Comparison of ENCODE assay signal across 8 cellular contexts in genomic region chr5:66554211-66554610, GRCh38. TPM values are rescaled to one million over a fixed set of nuclear protein-coding genes. Genes with fewer than 3 reads are reported as not detected.
DNase-seq lines count a peak whose midpoint lies in the region; ATAC-seq, FAIRE-seq and TF ChIP-seq lines count a peak whose summit lies in the region.

No MANE protein-coding gene starts in this region.

- peak; percentile 28 for DNase-seq in NB4 (ENCODE audit: low read depth)
- peak; percentile 5 for DNase-seq in choroid plexus epithelial cell (ENCODE audit: low read depth)
- no peak for DNase-seq in H54 (ENCODE audit: insufficient read length, low spot score)
- DNase-seq in KBM-7, result no peak
- no peak for DNase-seq in mesendoderm

- H3K4me1 ChIP-seq in mesendoderm (ENCODE audit: control insufficient read depth, low read depth, low read length), result no peaks in the 10 kb centered on the region

- no peak overlapping the region for H2BK5ac ChIP-seq in mesendoderm (ENCODE audit: low read length)

- no peak overlapping the region for H3K18ac ChIP-seq in mesendoderm (ENCODE audit: low read length)

- no peak overlapping the region for H3K4me2 ChIP-seq in mesendoderm (ENCODE audit: low read length)

- no peaks in the 10 kb centered on the region for H3K36me3 ChIP-seq in mesendoderm (ENCODE audit: control insufficient read depth, insufficient read depth, low read length)

- TF ChIP-seq POLR2A in NB4 (IDR thresholded peaks at IDR 0.05; ENCODE audit: extremely low read depth, insufficient read length), result no peak
- TF ChIP-seq POLR2A in H54 (IDR thresholded peaks at IDR 0.05; ENCODE audit: low read depth, low read length), result no peak

- H2BK120ac ChIP-seq in mesendoderm (ENCODE audit: low read depth, low read length), result no peak overlapping the region

- no peak for FAIRE-seq in H54 (lab: Jason Lieb, UNC)

- no peaks in the 10 kb centered on the region for H3K79me1 ChIP-seq in mesendoderm (ENCODE audit: low read length)

- no peak overlapping the region for H3K27ac ChIP-seq in mesendoderm (ENCODE audit: low read depth, low read length)

- TF ChIP-seq CTCF in NB4 (IDR thresholded peaks at IDR 0.05; ENCODE audit: low read depth, low read length) (no peak), choroid plexus epithelial cell (conservative IDR thresholded peaks at IDR 0.05; ENCODE audit: low read depth, low read length) (no peak)

- WGBS in mesendoderm (ENCODE audit: extremely low coverage, insufficient coverage, low lambda C conversion rate), result no CpG with 5 or more reads among the region's 4 CpGs

- H3K9ac ChIP-seq in mesendoderm (ENCODE audit: low read length), result no peak overlapping the region

- in situ Hi-C loops in KBM-7 (cut with MboI; ENCODE audit: low pct_unique_long_range_greater_than_20kb, low sequenced_read_pairs), result no loop called here

- H4K8ac ChIP-seq in mesendoderm (ENCODE audit: low read depth, low read length), result no peak overlapping the region

- H3K56ac ChIP-seq in mesendoderm (ENCODE audit: low read length), result no peak overlapping the region

- H2BK15ac ChIP-seq in mesendoderm (replicated peaks; ENCODE audit: low read depth), result no peak overlapping the region

- peak; percentile 93 for ATAC-seq in GM18873 (IDR thresholded peaks at IDR 0.05; ENCODE audit: low FRiP score, unreplicated experiment)
- ATAC-seq in HG02678 (IDR thresholded peaks at IDR 0.05; ENCODE audit: unreplicated experiment), result peak; percentile 97
- no peak for ATAC-seq in SK-N-SH treated with all-trans-retinoic acid at 6 μM for 48 hours

- H3K4me3 ChIP-seq in NB4 (ENCODE audit: low read depth, low read length) (no peak overlapping the region), choroid plexus epithelial cell (ENCODE audit: low read depth, low read length) (no peak overlapping the region), mesendoderm (ENCODE audit: low read length) (no peak overlapping the region)

- H3K23ac ChIP-seq in mesendoderm (ENCODE audit: low read length), result no peak overlapping the region

- H2AK5ac ChIP-seq in mesendoderm (ENCODE audit: low read length), result no peak overlapping the region

- H3K27me3 ChIP-seq in mesendoderm (ENCODE audit: insufficient read depth, low read length, poor library complexity), result no peaks in the 10 kb centered on the region

- H4K5ac ChIP-seq in mesendoderm (ENCODE audit: low read length), result no peak overlapping the region

- H3K4ac ChIP-seq in mesendoderm (ENCODE audit: low read depth, low read length), result no peak overlapping the region

- H3K79me2 ChIP-seq in mesendoderm (ENCODE audit: control insufficient read depth, insufficient read depth, low read length), result no peaks in the 10 kb centered on the region

TF ChIP-seq in SK-N-SH treated with all-trans-retinoic acid at 6 μM for 48 hours, 23 proteins besides CTCF, POLR2A, EP300 and RAD21:
- no peak for TF ChIP-seq TCF4 (CRISPR knock-in tag; IDR thresholded peaks at IDR 0.05; ENCODE audit: borderline replicate concordance)
- TF ChIP-seq CSDC2 (CRISPR knock-in tag; IDR thresholded peaks at IDR 0.05), result no peak
- no peak for TF ChIP-seq CREB5 (CRISPR knock-in tag; IDR thresholded peaks at IDR 0.05; ENCODE audit: low read depth)
- no peak for TF ChIP-seq ZFP3 (CRISPR knock-in tag; IDR thresholded peaks at IDR 0.05)
- no peak for TF ChIP-seq RARB (CRISPR knock-in tag; IDR thresholded peaks at IDR 0.05)
- TF ChIP-seq ESRRG (CRISPR knock-in tag; IDR thresholded peaks at IDR 0.05), result no peak
- no peak for TF ChIP-seq ZNF565 (CRISPR knock-in tag; conservative IDR thresholded peaks at IDR 0.05; ENCODE audit: low read depth)
- no peak for TF ChIP-seq GLIS3 (CRISPR knock-in tag; IDR thresholded peaks at IDR 0.05)

RNA-seq across cellular contexts. Expression of gene MAST4, which starts 42.0 kb away (rescaled TPM):
- polyA plus RNA-seq in mesendoderm (2013, experiment 1 of 2), result 4.1 TPM
- polyA plus RNA-seq in mesendoderm (2013, experiment 2 of 2), result 3.7 TPM

Comparison
In these comparisons a context has a peak if more than half of its experiments do, and no peak if none do; other contexts are left out.
1. DNase-seq: peak in NB4 (single experiment) and choroid plexus epithelial cell (single experiment); none in H54 (single experiment), KBM-7 (single experiment) and mesendoderm (single experiment).